In the genomic region with DNA sequence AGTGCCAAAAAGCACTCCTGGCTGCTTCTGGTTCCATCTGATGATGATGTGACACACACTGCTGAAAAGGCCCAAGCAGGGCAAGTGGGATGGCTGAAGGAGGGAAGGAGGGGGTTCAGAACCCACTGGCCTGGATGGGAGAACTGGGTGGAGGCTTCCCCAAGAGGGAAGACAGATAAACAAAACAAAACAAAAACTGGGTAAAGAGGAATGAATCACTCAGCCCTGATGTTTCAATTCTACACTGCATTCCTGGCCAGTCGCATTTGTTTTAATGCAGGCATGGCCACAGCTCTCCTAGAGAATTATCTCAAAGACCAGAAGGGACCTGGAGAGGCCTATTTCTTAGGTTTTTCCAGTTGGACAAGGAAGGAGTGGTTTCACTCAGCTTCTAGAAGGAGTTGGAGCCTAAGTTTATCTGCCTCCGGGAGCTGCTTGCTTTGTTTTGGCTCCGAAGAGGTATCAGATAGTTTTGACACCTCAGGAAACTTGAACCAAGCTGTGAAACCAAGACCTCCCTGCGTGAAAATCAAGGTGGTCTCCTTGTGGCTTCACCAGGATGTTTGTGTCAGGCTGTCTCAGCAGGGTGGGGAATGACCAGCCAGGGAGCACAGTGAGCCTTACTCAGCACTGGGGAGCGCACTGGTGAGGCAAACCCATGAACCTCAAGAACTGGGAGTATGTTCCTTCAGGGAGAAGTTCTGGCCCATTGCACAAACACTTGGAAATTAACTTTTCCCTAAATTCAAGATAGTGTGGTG, we compare ENCODE assay signal across 8 cellular contexts. TPM values are rescaled to one million over a fixed set of nuclear protein-coding genes. Genes with fewer than 3 reads are reported as not detected.
DNase-seq lines count a peak whose midpoint lies in the region; ATAC-seq and TF ChIP-seq lines count a peak whose summit lies in the region.

No MANE protein-coding gene starts in this region.

- DNase-seq in Daoy (ENCODE audit: low read depth) = peak; percentile 17
- peak; percentile 49 for DNase-seq in T1000 (lab: John Stamatoyannopoulos, UW)
- DNase-seq in fibroblast of lung (ENCODE audit: low read depth in 2 of 2) = peak; percentile 31 to 69
- DNase-seq in sciatic nerve (ENCODE audit: low spot score) = no peak
- no peak for DNase-seq in amniotic stem cell (lab: John Stamatoyannopoulos, UW)
- DNase-seq in coronary artery (ENCODE audit: low spot score) = no peak
- no peak for DNase-seq in LoVo (ENCODE audit: low spot score)

- TF ChIP-seq CTCF in fibroblast of lung (conservative IDR thresholded peaks at IDR 0.05 in 1 of 2, IDR thresholded peaks at IDR 0.05 in 1 of 2; ENCODE audit: low read depth in 1 of 2, low read length in 2 of 2) = no peak
- TF ChIP-seq CTCF in coronary artery (IDR thresholded peaks at IDR 0.05) = no peak

- intact Hi-C loops in sciatic nerve (cut with DNase I) = no loop called here

- H3K27ac ChIP-seq in fibroblast of lung (ENCODE audit: insufficient read depth, low read length) (peak overlapping the region; percentile 54), coronary artery (peak overlapping the region in 1 of 2 donors; percentile 78)

- H3K36me3 ChIP-seq in fibroblast of lung (ENCODE audit: control insufficient read depth, insufficient read depth, low read length) = peaks cover 13% of the 10 kb centered on the region

- H3K9me3 ChIP-seq in fibroblast of lung (ENCODE audit: control insufficient read depth, insufficient read depth, low read depth, low read length) = no peaks in the 10 kb centered on the region

- peak; percentile 77 for ATAC-seq in sciatic nerve
- no peak for ATAC-seq in GM21737 (IDR thresholded peaks at IDR 0.05; ENCODE audit: unreplicated experiment)

- H4K20me1 ChIP-seq in fibroblast of lung (ENCODE audit: control insufficient read depth, extremely low read depth, insufficient read depth, low read length) = no peaks in the 10 kb centered on the region

- no peaks in the 10 kb centered on the region for H3K27me3 ChIP-seq in fibroblast of lung (ENCODE audit: control insufficient read depth, insufficient read depth, low read length)

- no peak overlapping the region for H3K4me3 ChIP-seq in fibroblast of lung (replicated peaks in 1 of 4; ENCODE audit: control extremely low read depth in 1 of 4, insufficient read depth in 1 of 4, low read depth in 3 of 4, low read length in 4 of 4)
- no peak overlapping the region for H3K4me3 ChIP-seq in coronary artery

- no peak overlapping the region for H2AFZ ChIP-seq in fibroblast of lung (ENCODE audit: low read length)

- H3K79me2 ChIP-seq in fibroblast of lung (ENCODE audit: control insufficient read depth, insufficient read depth, low read length) = no peaks in the 10 kb centered on the region

- no peak overlapping the region for H3K9ac ChIP-seq in fibroblast of lung (ENCODE audit: insufficient read depth, low read length)

- H3K4me2 ChIP-seq in fibroblast of lung (ENCODE audit: extremely low read depth, insufficient read depth, low read length) = peak overlapping the region; percentile 47

- H3K4me1 ChIP-seq in fibroblast of lung (ENCODE audit: control insufficient read depth, extremely low read depth, insufficient read depth, low read length) = peaks cover 32% of the 10 kb centered on the region

RNA-seq across cellular contexts. Expression of gene TTPAL, which starts 16.1 kb away (rescaled TPM):
- 5.4 and 6.1 TPM in 2 replicates for total RNA-seq in Daoy (2014; rRNA removed; shearing (Covaris generic))
- total RNA-seq in fibroblast of lung = 10.3 and 12.6 TPM in 2 replicates
- 11.9 and 12.3 TPM in 2 replicates for polyA plus RNA-seq in fibroblast of lung
- 11.8 and 13.1 TPM in 2 replicates for polyA plus RNA-seq in fibroblast of lung (2012)
- polyA minus RNA-seq in fibroblast of lung (ENCODE audit: low replicate concordance) = 49.1 and 67.8 TPM in 2 replicates
- total RNA-seq in sciatic nerve = 8.5 TPM

RNA-seq across cellular contexts. Expression of gene SERINC3, which starts 30.1 kb away (rescaled TPM):
- 24.5 and 32.1 TPM in 2 replicates for total RNA-seq in Daoy (2014; rRNA removed; shearing (Covaris generic))
- 107 and 120 TPM in 2 replicates for total RNA-seq in fibroblast of lung
- 194 and 238 TPM in 2 replicates for polyA plus RNA-seq in fibroblast of lung
- 83.7 and 104 TPM in 2 replicates for polyA plus RNA-seq in fibroblast of lung (2012)
- polyA minus RNA-seq in fibroblast of lung (ENCODE audit: low replicate concordance) = 240 and 260 TPM in 2 replicates
- total RNA-seq in sciatic nerve = 114 TPM

Comparison
In these comparisons a context has a peak if more than half of its experiments do, and no peak if none do; other contexts are left out.
1. DNase-seq: peak in Daoy (single experiment), T1000 (single experiment) and fibroblast of lung (2 of 2); none in sciatic nerve (single experiment), amniotic stem cell (single experiment), coronary artery (single experiment) and LoVo (single experiment).